In genomic region chr20:8481636-8482035, GRCh38 we compare ENCODE assay signal across 26 cellular contexts.
"Had no signal": no experiment of that assay in that cellular context is flagged by ENCODE, and none has a peak within 500 bp of the region (broad histone marks: within the 10 kb centered on the region; RNA-seq: fewer than 3 reads in every experiment).

No MANE protein-coding gene starts in this region.

- H3K4me3 ChIP-seq: colonic mucosa, esophagus muscularis mucosa, hepatocyte, lower lobe of right lung, neural progenitor cell, thoracic aorta, vagina had no signal

- ATAC-seq: activated CD8-positive, alpha-beta memory T cell treated with anti-CD3 and anti-CD28 coated beads, Interleukin-2, amount 10 ng/mL, durations not matched to agents 7 days and 5 days; activated naive CD8-positive, alpha-beta T cell treated with anti-CD3 and anti-CD28 coated beads, Interleukin-2, amount 50 U/mL, for 24 hours; left lobe of liver; lower lobe of right lung; naive thymus-derived CD4-positive, alpha-beta T cell; sciatic nerve had no signal

- DNase-seq: activated B cell treated with CpG ODN at 0.5 μM for 24 hours; activated CD4-positive, alpha-beta memory T cell treated with anti-CD3 and anti-CD28 coated beads, Interleukin-2, amount 10 ng/mL, durations not matched to agents 7 days and 5 days; activated CD4-positive, alpha-beta T cell treated with anti-CD3 and anti-CD28 coated beads for 48 hours; activated CD8-positive, alpha-beta memory T cell treated with anti-CD3 and anti-CD28 coated beads, Interleukin-2, amount 10 ng/mL, durations not matched to agents 7 days and 5 days; activated effector memory CD4-positive, alpha-beta T cell treated with anti-CD3 and anti-CD28 coated beads, Interleukin-2, amount 50 U/mL, for 16 hours; activated naive CD4-positive, alpha-beta T cell treated with anti-CD3 and anti-CD28 coated beads, Interleukin-2, amount 50 U/mL, for 16 hours; activated naive CD8-positive, alpha-beta T cell treated with anti-CD3 and anti-CD28 coated beads, Interleukin-2, amount 50 U/mL, for 24 hours; activated T-cell treated with anti-CD3 and anti-CD28 coated beads for 4 hours; anterior cingulate cortex; central memory CD4-positive, alpha-beta T cell; colonic mucosa; foreskin melanocyte; glutamatergic neuron; immature natural killer cell; lower lobe of right lung; naive thymus-derived CD4-positive, alpha-beta T cell; stimulated activated CD4-positive, alpha-beta T cell treated with anti-CD3 and anti-CD28 coated beads, Interleukin-4, amount 100 ng/mL, for 1 hour; stimulated activated naive CD4-positive, alpha-beta T cell; T1000 had no signal
